Comparison of ENCODE assay signal across 10 cellular contexts in the genomic region with DNA sequence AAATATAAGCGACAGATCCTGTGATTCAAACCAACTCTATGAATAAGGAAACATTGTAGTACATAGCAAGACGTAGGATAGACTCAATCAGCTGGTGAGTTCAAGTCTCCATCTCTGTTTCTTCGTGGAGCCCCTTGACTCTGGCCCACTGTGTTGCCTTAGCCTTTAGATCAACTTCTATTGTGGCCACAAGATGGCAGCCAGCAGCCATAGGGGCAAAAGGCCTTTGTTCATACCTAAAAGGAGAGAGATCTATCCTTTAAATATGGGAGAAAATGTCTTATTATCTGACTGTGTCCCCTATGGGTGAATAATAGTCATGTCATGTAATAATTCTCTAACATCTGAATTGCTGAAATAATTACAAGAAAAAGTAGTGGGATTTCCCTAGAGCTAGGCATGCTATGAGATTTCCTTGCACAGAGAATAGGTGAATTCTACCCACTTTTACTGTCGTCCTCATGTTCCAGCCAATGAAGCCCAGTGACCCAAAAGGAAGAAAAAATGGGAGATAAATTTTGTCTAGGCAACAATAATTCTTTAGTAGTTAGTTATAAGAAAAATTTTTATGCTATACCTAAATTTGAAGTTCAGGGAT.
DNase-seq lines count a peak whose midpoint lies in the region; TF ChIP-seq lines count a peak whose summit lies in the region.
"Had no signal": no experiment of that assay in that cellular context is flagged by ENCODE, and none has a peak within 500 bp of the region (broad histone marks: within the 10 kb centered on the region; RNA-seq: fewer than 3 reads in every experiment).

No MANE protein-coding gene starts in this region.

- H3K9me3 ChIP-seq in NT2/D1 (ENCODE audit: insufficient read depth, low read length) (no peaks in the 10 kb centered on the region), hepatocyte (ENCODE audit: low read depth) (no peaks in the 10 kb centered on the region), esophagus squamous epithelium (no peaks in the 10 kb centered on the region)

- no peak overlapping the region for H2AFZ ChIP-seq in hepatocyte

- no peaks in the 10 kb centered on the region for H3K79me2 ChIP-seq in hepatocyte

- no peak overlapping the region for H3K27ac Mint-ChIP-seq in activated CD4-positive, alpha-beta memory T cell treated with anti-CD3 and anti-CD28 coated beads, Interleukin-2, amount 10 ng/mL, durations not matched to agents 7 days and 5 days

- DNase-seq in D341Med (ENCODE audit: low spot score) (peak; percentile 70), H7 (peak; percentile 9), NT2/D1 (ENCODE audit: low read depth, low spot score) (peak; percentile 6), hepatocyte (ENCODE audit: low spot score) (peak; percentile 30), NCI-H2029 (lab: John Stamatoyannopoulos, UW) (no peak), esophagus squamous epithelium (lab: John Stamatoyannopoulos, UW) (no peak)
- no peak for DNase-seq in activated CD4-positive, CD25-positive, alpha-beta regulatory T cell (lab: John Stamatoyannopoulos, UW)
- DNase-seq in activated CD4-positive, alpha-beta memory T cell treated with anti-CD3 and anti-CD28 coated beads, Interleukin-2, amount 10 ng/mL, durations not matched to agents 7 days and 5 days: no peak
- DNase-seq: NCI-H774; stimulated activated CD4-positive, alpha-beta T cell treated with anti-CD3 and anti-CD28 coated beads, Interleukin-2, amount 100 ng/mL, for 24 hours had no signal

- no peaks in the 10 kb centered on the region for H3K27me3 Mint-ChIP-seq in activated CD4-positive, alpha-beta memory T cell treated with anti-CD3 and anti-CD28 coated beads, Interleukin-2, amount 10 ng/mL, durations not matched to agents 7 days and 5 days

- no peak overlapping the region for H3K4me3 Mint-ChIP-seq in activated CD4-positive, alpha-beta memory T cell treated with anti-CD3 and anti-CD28 coated beads, Interleukin-2, amount 10 ng/mL, durations not matched to agents 7 days and 5 days

- H3K36me3 Mint-ChIP-seq in activated CD4-positive, alpha-beta memory T cell treated with anti-CD3 and anti-CD28 coated beads, Interleukin-2, amount 10 ng/mL, durations not matched to agents 7 days and 5 days (ENCODE audit: low read depth): no peaks in the 10 kb centered on the region

- no peak overlapping the region for H3K4me2 ChIP-seq in hepatocyte

- CTCF ChIA-PET in activated CD4-positive, alpha-beta memory T cell treated with anti-CD3 and anti-CD28 coated beads, Interleukin-2, amount 10 ng/mL, durations not matched to agents 7 days and 5 days (lab: Charles Lee): no interaction called here

- peak; percentile 42 for TF ChIP-seq CTCF in hepatocyte (IDR thresholded peaks at IDR 0.05; ENCODE audit: poor library complexity)
- no peak for TF ChIP-seq CTCF in esophagus squamous epithelium (IDR thresholded peaks at IDR 0.05)

- H3K4me1 ChIP-seq in NT2/D1 (ENCODE audit: insufficient read depth, insufficient read length) (no peaks in the 10 kb centered on the region), hepatocyte (ENCODE audit: insufficient read depth) (no peaks in the 10 kb centered on the region), esophagus squamous epithelium (no peaks in the 10 kb centered on the region)

- H3K4me1 Mint-ChIP-seq in activated CD4-positive, alpha-beta memory T cell treated with anti-CD3 and anti-CD28 coated beads, Interleukin-2, amount 10 ng/mL, durations not matched to agents 7 days and 5 days: no peaks in the 10 kb centered on the region

- H3K36me3 ChIP-seq in H7 (replicated peaks; ENCODE audit: control insufficient read depth, insufficient read depth, low read length): no peaks in the 10 kb centered on the region
- H3K36me3 ChIP-seq in NT2/D1 (ENCODE audit: insufficient read depth, insufficient read length, low read length): no peaks in the 10 kb centered on the region
- H3K36me3 ChIP-seq in hepatocyte (replicated peaks; ENCODE audit: insufficient read depth, low read depth): no peaks in the 10 kb centered on the region
- H3K36me3 ChIP-seq in esophagus squamous epithelium: no peaks in the 10 kb centered on the region

- H3K9me3 Mint-ChIP-seq in activated CD4-positive, alpha-beta memory T cell treated with anti-CD3 and anti-CD28 coated beads, Interleukin-2, amount 10 ng/mL, durations not matched to agents 7 days and 5 days: peaks cover 2% of the 10 kb centered on the region

- no peak overlapping the region for H3K27ac ChIP-seq in hepatocyte
- H3K27ac ChIP-seq in esophagus squamous epithelium: no peak overlapping the region

- H3K4me3 ChIP-seq in H7 (ENCODE audit: insufficient read depth, low read depth, low read length): no peak overlapping the region
- no peak overlapping the region for H3K4me3 ChIP-seq in NT2/D1 (ENCODE audit: insufficient read length, low read depth)
- no peak overlapping the region for H3K4me3 ChIP-seq in hepatocyte
- H3K4me3 ChIP-seq in esophagus squamous epithelium: no peak overlapping the region

- TF ChIP-seq POLR2A in esophagus squamous epithelium (IDR thresholded peaks at IDR 0.05): no peak

- intact Hi-C loops in esophagus squamous epithelium (cut with DNase I): no loop called here

- 72% methylated on average over 4 of the region's 4 CpGs for WGBS in hepatocyte (ENCODE audit: low lambda C conversion rate, missing lambda C conversion rate)
- 59 to 69% methylated on average over 4 of the region's 4 CpGs for WGBS in esophagus squamous epithelium, 2 donors

- no peaks in the 10 kb centered on the region for H3K27me3 ChIP-seq in H7 (ENCODE audit: control insufficient read depth, insufficient read depth, low read length)
- H3K27me3 ChIP-seq in NT2/D1 (ENCODE audit: insufficient read depth, insufficient read length): no peaks in the 10 kb centered on the region
- no peaks in the 10 kb centered on the region for H3K27me3 ChIP-seq in hepatocyte
- no peaks in the 10 kb centered on the region for H3K27me3 ChIP-seq in esophagus squamous epithelium

- POLR2A ChIA-PET in activated CD4-positive, alpha-beta memory T cell treated with anti-CD3 and anti-CD28 coated beads, Interleukin-2, amount 10 ng/mL, durations not matched to agents 7 days and 5 days (lab: Charles Lee): no interaction called here

- H4K20me1 ChIP-seq in hepatocyte (ENCODE audit: insufficient read depth, poor library complexity, severe bottlenecking): no peaks in the 10 kb centered on the region

- no peaks in the 10 kb centered on the region for H3K9me2 ChIP-seq in hepatocyte (replicated peaks; ENCODE audit: insufficient read depth)

- no peak overlapping the region for H3K9ac ChIP-seq in NT2/D1 (ENCODE audit: insufficient read length, low read depth)

Comparison
In these comparisons a context has a peak if more than half of its experiments do, and no peak if none do; other contexts are left out.
1. DNase-seq: peak in D341Med (single experiment), H7 (single experiment), NT2/D1 (single experiment) and hepatocyte (single experiment); none in activated CD4-positive, CD25-positive, alpha-beta regulatory T cell (0 of 4), NCI-H2029 (single experiment), activated CD4-positive, alpha-beta memory T cell treated with anti-CD3 and anti-CD28 coated beads, Interleukin-2, amount 10 ng/mL, durations not matched to agents 7 days and 5 days (single experiment) and esophagus squamous epithelium (single experiment).